In genomic region chr9:89177021-89177400, GRCh38 we compare ENCODE assay signal across 13 cellular contexts. TPM values are rescaled to one million over a fixed set of nuclear protein-coding genes. Genes with fewer than 3 reads are reported as not detected.
DNase-seq lines count a peak whose midpoint lies in the region; ATAC-seq and TF ChIP-seq lines count a peak whose summit lies in the region.
"Had no signal": no experiment of that assay in that cellular context is flagged by ENCODE, and none has a peak within 500 bp of the region (broad histone marks: within the 10 kb centered on the region; RNA-seq: fewer than 3 reads in every experiment).

No MANE protein-coding gene starts in this region.

- peaks cover 21 to 23% (median 21%) of the 10 kb centered on the region in 3 donors for H3K4me1 Mint-ChIP-seq in T-cell

- intact Hi-C loops in PC-9 (cut with micrococcal nuclease; ENCODE audit: unreplicated experiment) = no loop called here

- ATAC-seq in HG02623 (IDR thresholded peaks at IDR 0.05; ENCODE audit: unreplicated experiment) = no peak
- ATAC-seq in T-cell (replicated peaks in 1 of 4) = no peak
- ATAC-seq in GM21737 (IDR thresholded peaks at IDR 0.05; ENCODE audit: unreplicated experiment) = no peak

- peak; percentile 24 for DNase-seq in COLO668 (lab: John Stamatoyannopoulos, UW; ENCODE audit: unreplicated experiment)
- DNase-seq in PC-9 = no peak
- DNase-seq in fibroblast of mammary gland (ENCODE audit: low read depth) = peak; percentile 47
- no peak for DNase-seq in T-cell
- DNase-seq in activated gamma-delta T cell (lab: John Stamatoyannopoulos, UW) = no peak
- DNase-seq: activated CD4-positive, alpha-beta T cell treated with anti-CD3 and anti-CD28 coated beads, Interleukin-2, amount 50 U/mL, for 4 hours; amniotic stem cell; NCI-H1436 had no signal

- H3K4me1 ChIP-seq in PC-9 (replicated peaks; ENCODE audit: insufficient read depth) = peaks cover 34% of the 10 kb centered on the region
- H3K4me1 ChIP-seq in neuron (ENCODE audit: insufficient read depth, low read length) = peaks cover 62% of the 10 kb centered on the region
- H3K4me1 ChIP-seq: prostate gland had no signal

- H2AFZ ChIP-seq in PC-9 (peak overlapping the region; percentile 79), neuron (ENCODE audit: low read depth, low read length) (peak overlapping the region; percentile 51)

- no peaks in the 10 kb centered on the region for H3K36me3 Mint-ChIP-seq in T-cell

- H3K4me3 ChIP-seq in PC-9 (peak overlapping the region; percentile 62), fibroblast of mammary gland (ENCODE audit: control insufficient read depth, low read depth, low read length) (peak overlapping the region; percentile 59), neuron (ENCODE audit: low read length) (peak overlapping the region; percentile 77)
- H3K4me3 ChIP-seq: HAP-1 had no signal

- no peak overlapping the region for H3K4me3 Mint-ChIP-seq in T-cell

- H3F3A ChIP-seq in PC-9 (ENCODE audit: insufficient read depth, low read depth) = peaks cover 17% of the 10 kb centered on the region

- no TSS peak for BruUV-seq in PC-9 (replicated peaks; lab: Mats Ljungman, UMichigan)

- peak overlapping the region; percentile 96 for H3K4me2 ChIP-seq in PC-9

- H3K79me2 ChIP-seq in PC-9 (ENCODE audit: low read depth) = 0 out of 2 replicates have a peak, but pooled peaks cover 12% of the 10 kb centered on the region

- no peak overlapping the region for H3K27ac ChIP-seq in PC-9
- H3K27ac ChIP-seq: prostate gland had no signal

- H3K9me3 ChIP-seq in PC-9 (ENCODE audit: insufficient read depth, low read depth) = no peaks in the 10 kb centered on the region
- H3K9me3 ChIP-seq in neuron (ENCODE audit: low read length) = no peaks in the 10 kb centered on the region
- H3K9me3 ChIP-seq: HAP-1, prostate gland had no signal

- H4K20me1 ChIP-seq in PC-9 (ENCODE audit: insufficient read depth) = no peaks in the 10 kb centered on the region

- H3K9me2 ChIP-seq in PC-9 (ENCODE audit: insufficient read depth) = no peaks in the 10 kb centered on the region

- H3K9me3 Mint-ChIP-seq in T-cell = no peaks in the 10 kb centered on the region

- CTCF ChIA-PET in PC-9 (lab: Charles Lee) (interaction anchor here (1.0 kb wide), 1 partner anchor 102 kb away, joined by 3 read pairs; no protein-coding TSS in a partner anchor), T-cell (lab: Charles Lee) (no interaction called here)

- POLR2A ChIA-PET in PC-9 (lab: Charles Lee; ENCODE audit: unreplicated experiment) = no interaction called here
- POLR2A ChIA-PET in T-cell (lab: Charles Lee) = no interaction called here

- no peaks in the 10 kb centered on the region for H3K27me3 ChIP-seq in PC-9 (ENCODE audit: insufficient read depth, low read depth)
- H3K27me3 ChIP-seq in neuron (ENCODE audit: insufficient read depth, low read length) = no peaks in the 10 kb centered on the region

- H3K27ac Mint-ChIP-seq in T-cell = no peak overlapping the region

- H3K36me3 ChIP-seq in PC-9 (ENCODE audit: low read depth) = no peaks in the 10 kb centered on the region
- H3K36me3 ChIP-seq in neuron (ENCODE audit: insufficient read depth, low read length) = no peaks in the 10 kb centered on the region
- H3K36me3 ChIP-seq: HAP-1, prostate gland had no signal

- TF ChIP-seq CTCF in PC-9 (conservative IDR thresholded peaks at IDR 0.05) (no peak), fibroblast of mammary gland (conservative IDR thresholded peaks at IDR 0.05; ENCODE audit: control insufficient read depth, insufficient read depth, low read depth, low read length) (no peak)

- peaks cover 47 to 61% of the 10 kb centered on the region in 2 donors for H3K27me3 Mint-ChIP-seq in T-cell

RNA-seq across cellular contexts. Expression of gene SHC3, which starts 1.6 kb away (rescaled TPM):
- total RNA-seq in PC-9 (2021) (12.9 and 15.9 TPM in 2 replicates), T-cell (under 1 TPM in 3 of 5 donors, not detected in 2; 0.16 to 0.19 (median 0.18) TPM)

Comparison
In these comparisons a context has a peak if more than half of its experiments do, and no peak if none do; other contexts are left out.
1. DNase-seq: peak in COLO668 (single experiment) and fibroblast of mammary gland (single experiment); none in PC-9 (0 of 2), T-cell (0 of 34) and activated gamma-delta T cell (single experiment).
2. RNA of gene SHC3, which starts 1.6 kb away (total RNA-seq): 12.9 to 15.9 TPM in PC-9; 0.16 to 0.19 TPM in T-cell; every median in the first group is over 10 times any median in the second.
3. Peak in every context shown above with its lines, with median percentiles within 50 percentile points of each other: H3K4me3 ChIP-seq.